In the genomic region with DNA sequence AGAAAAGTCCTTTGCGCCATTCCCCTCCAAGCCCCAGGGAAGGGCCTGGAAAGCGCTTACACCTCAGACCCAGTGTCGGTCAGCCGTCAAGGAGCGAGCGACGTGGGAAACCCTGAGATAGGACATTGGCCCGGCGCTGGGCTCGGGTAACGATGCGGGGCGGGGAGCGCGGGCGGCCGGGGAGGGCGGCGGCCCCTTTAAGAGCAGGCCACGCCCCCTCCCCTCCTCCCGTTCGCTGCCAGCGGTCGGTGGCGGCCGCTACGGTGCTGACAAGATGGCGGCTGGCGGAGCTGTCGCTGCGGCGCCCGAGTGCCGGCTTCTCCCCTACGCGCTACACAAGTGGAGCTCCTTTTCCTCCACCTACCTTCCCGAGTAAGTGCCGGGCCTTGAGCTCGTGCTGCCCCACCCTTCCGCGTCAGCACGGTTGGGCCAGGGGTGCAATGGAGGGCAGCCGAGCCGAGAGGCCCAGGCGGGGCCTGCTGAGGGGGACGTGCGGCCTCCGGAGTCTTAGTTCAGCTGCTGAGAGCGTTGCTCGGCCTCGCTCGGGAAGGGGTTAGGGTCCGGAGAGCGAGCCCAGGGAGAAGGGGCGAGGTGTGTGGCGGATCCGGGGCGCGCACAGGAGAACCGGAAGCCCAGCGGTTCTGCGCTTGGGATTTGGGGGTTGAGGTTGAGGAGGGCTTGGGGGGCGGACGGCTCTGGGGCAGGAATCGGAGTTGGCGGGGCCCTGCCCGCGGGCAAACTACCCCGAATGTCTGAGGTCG, we compare ENCODE assay signal across 8 cellular contexts. TPM values are rescaled to one million over a fixed set of nuclear protein-coding genes. Genes with fewer than 3 reads are reported as not detected.
A peak's percentile ranks its signal among the peaks of the same experiment; 100 is the strongest.
DNase-seq lines count a peak whose midpoint lies in the region; ATAC-seq and TF ChIP-seq lines count a peak whose summit lies in the region.

A gene (plus strand): TSS at position 251 of the 761 bp plus-strand sequence. CDS start 24 bp downstream, at position 275.

- in situ Hi-C loops in GM18951 (cut with MboI; ENCODE audit: low sequenced_read_pairs, unreplicated experiment): no loop called here

- DNase-seq in AG09319 (ENCODE audit: extremely low read depth, low read depth) (peak; percentile 74), NCI-H345 treated with DMSO at 0.1 percent for 48 hours (lab: John Stamatoyannopoulos, UW; ENCODE audit: unreplicated experiment) (peak; percentile 71), cerebellum (ENCODE audit: low spot score) (peak; percentile 92), kidney glomerular epithelial cell (lab: John Stamatoyannopoulos, UW) (peak; percentile 80)
- peak; percentile 82 for DNase-seq in activated CD4-positive, alpha-beta T cell treated with anti-CD3 and anti-CD28 coated beads for 1 hour
- DNase-seq in stimulated activated CD4-positive, alpha-beta T cell treated with anti-CD3 and anti-CD28 coated beads, Interleukin-15, amount 100 ng/mL, for 48 hours (ENCODE audit: low read depth in 2 of 2): peak; percentile 80 to 90

- ATAC-seq in HG03175 (IDR thresholded peaks at IDR 0.05; ENCODE audit: unreplicated experiment): peak; percentile 89

- TF ChIP-seq CTCF in AG09319 (IDR thresholded peaks at IDR 0.05; ENCODE audit: low read depth, low read length): no peak; the same call in 1 of the 2 replicates

- TF ChIP-seq POLR2A in GM18951 (IDR thresholded peaks at IDR 0.05; ENCODE audit: extremely low read depth, insufficient read depth, insufficient read length): peak; percentile 95

RNA-seq across cellular contexts. Expression of the gene that starts here (rescaled TPM):
- 72.7 TPM for total RNA-seq in cerebellum

Comparison
In these comparisons a context has a peak if more than half of its experiments do, and no peak if none do; other contexts are left out.
1. Peak in every context shown above with its lines: DNase-seq and ATAC-seq.